ENCODE assay signal across 12 cellular contexts in genomic region chr3:64216706-64217105, GRCh38. TPM values are rescaled to one million over a fixed set of nuclear protein-coding genes. Genes with fewer than 3 reads are reported as not detected.
DNase-seq lines count a peak whose midpoint lies in the region; FAIRE-seq and TF ChIP-seq lines count a peak whose summit lies in the region.
"Had no signal": no experiment of that assay in that cellular context is flagged by ENCODE, and none has a peak within 500 bp of the region (broad histone marks: within the 10 kb centered on the region; RNA-seq: fewer than 3 reads in every experiment).

No MANE protein-coding gene starts in this region.

- peak overlapping the region; percentile 45; the same call in 1 of the 2 replicates for H3K4me2 ChIP-seq in SK-N-SH
- H3K4me2 ChIP-seq in osteoblast (ENCODE audit: insufficient read depth, low read length) = no peak overlapping the region

- H3F3A ChIP-seq in SK-N-SH (replicated peaks; ENCODE audit: insufficient read depth) = peaks cover 6% of the 10 kb centered on the region

- no peaks in the 10 kb centered on the region for H4K20me1 ChIP-seq in SK-N-SH (ENCODE audit: insufficient read depth)
- peaks cover 17% of the 10 kb centered on the region for H4K20me1 ChIP-seq in osteoblast (ENCODE audit: insufficient read depth, low read length)

- TF ChIP-seq RAD21 in SK-N-SH (IDR thresholded peaks at IDR 0.05; ENCODE audit: low read length) = no peak

- H3K9me3 ChIP-seq in SK-N-SH (no peaks in the 10 kb centered on the region), osteoblast (ENCODE audit: low read depth, low read length) (no peaks in the 10 kb centered on the region)

- no peak for TF ChIP-seq EP300 in SK-N-SH (IDR thresholded peaks at IDR 0.05; ENCODE audit: borderline replicate concordance in 1 of 2, low read depth in 1 of 2, low read length in 1 of 2)

- no peak overlapping the region for H3K9ac ChIP-seq in SK-N-SH

- 64% methylated on average over 6 of the region's 6 CpGs for WGBS in SK-N-SH (ENCODE audit: low lambda C conversion rate)

- H2AFZ ChIP-seq in SK-N-SH (ENCODE audit: low read depth) (peak overlapping the region; percentile 24), osteoblast (ENCODE audit: low read length) (no peak overlapping the region)

- POLR2A ChIA-PET in SK-N-SH (lab: Yijun Ruan, JAX) = no interaction called here

- FAIRE-seq in frontal cortex (lab: Jason Lieb, UNC) = no peak

- H3K36me3 ChIP-seq in SK-N-SH (replicated peaks in 1 of 2; ENCODE audit: control insufficient read depth in 1 of 2, insufficient read depth in 2 of 2, low read length in 1 of 2) (no peaks in the 10 kb centered on the region), osteoblast (ENCODE audit: insufficient read depth, low read length) (no peaks in the 10 kb centered on the region)

- H3K27me3 ChIP-seq in SK-N-SH (ENCODE audit: insufficient read depth) (no peaks in the 10 kb centered on the region), osteoblast (ENCODE audit: insufficient read depth, low read length) (no peaks in the 10 kb centered on the region)

- H3K4me3 ChIP-seq in SK-N-SH (ENCODE audit: low read depth in 2 of 2, low read length in 1 of 2) (no peak overlapping the region), fibroblast of pulmonary artery (replicated peaks; ENCODE audit: low read depth, low read length) (no peak overlapping the region), osteoblast (ENCODE audit: insufficient read depth, low read length) (no peak overlapping the region)

- TF ChIP-seq CTCF in SK-N-SH (IDR thresholded peaks at IDR 0.05) (no peak), fibroblast of pulmonary artery (IDR thresholded peaks at IDR 0.05; ENCODE audit: low read length, missing control alignments) (no peak), osteoblast (IDR thresholded peaks at IDR 0.05; ENCODE audit: extremely low read depth, low read depth, low read length) (no peak)

- DNase-seq in ELF-1 (ENCODE audit: low read depth, low spot score) (peak; percentile 61), SK-N-SH (no peak), fibroblast of pulmonary artery (ENCODE audit: low read depth) (peak; percentile 55), osteoblast (ENCODE audit: insufficient read length, low spot score, missing footprints) (peak; percentile 3), dermis blood vessel endothelial cell (no peak), frontal cortex (ENCODE audit: low spot score in 2 of 2) (no peak), putamen (ENCODE audit: low spot score) (no peak), globus pallidus (ENCODE audit: low spot score) (no peak)
- DNase-seq: activated CD4-positive, alpha-beta T cell treated with anti-CD3 and anti-CD28 coated beads for 4 hours; activated naive CD8-positive, alpha-beta T cell treated with anti-CD3 and anti-CD28 coated beads for 36 hours; naive B cell; stimulated activated CD4-positive, alpha-beta T cell treated with anti-CD3 and anti-CD28 coated beads, Interleukin-2, amount 100 ng/mL, for 48 hours had no signal

- H3K4me1 ChIP-seq in SK-N-SH (ENCODE audit: control insufficient read depth in 1 of 2, insufficient read depth in 2 of 2, low read depth in 1 of 2, low read length in 1 of 2) = peaks cover 25 to 28% of the 10 kb centered on the region in 2 experiments
- H3K4me1 ChIP-seq in osteoblast (ENCODE audit: insufficient read depth, low read length) = peaks cover 51% of the 10 kb centered on the region

- CTCF ChIA-PET in SK-N-SH (lab: Yijun Ruan, JAX) = interaction anchor here (1.6 kb wide), 1 partner anchor 185 kb away, joined by 6 read pairs; no protein-coding TSS in a partner anchor

- H3K79me2 ChIP-seq in SK-N-SH (ENCODE audit: insufficient read depth) (no peaks in the 10 kb centered on the region), osteoblast (ENCODE audit: insufficient read depth, low read length) (peaks cover 43% of the 10 kb centered on the region)

- H3K9me2 ChIP-seq in SK-N-SH = no peaks in the 10 kb centered on the region

- H3K27ac ChIP-seq in SK-N-SH (ENCODE audit: low read depth in 2 of 2, low read length in 1 of 2) (peak overlapping the region in 1 of 2 experiments; percentile 39; a peak in 2 of 4 replicates), osteoblast (ENCODE audit: low read depth, low read length) (no peak overlapping the region)

TF ChIP-seq in SK-N-SH, 30 proteins besides CTCF, POLR2A, EP300 and RAD21:
- TF ChIP-seq TEAD4 (IDR thresholded peaks at IDR 0.05; ENCODE audit: borderline replicate concordance, insufficient read depth) (no peak), GABPA (IDR thresholded peaks at IDR 0.05; ENCODE audit: low read depth) (no peak), NFIC (IDR thresholded peaks at IDR 0.05; ENCODE audit: borderline replicate concordance) (0 out of 2 replicates have a peak, but pooled peaks have one; percentile 19), RFX5 (IDR thresholded peaks at IDR 0.05; ENCODE audit: low read length) (no peak), POLR2AphosphoS5 (IDR thresholded peaks at IDR 0.05; ENCODE audit: low read depth, low read length) (no peak), TAF1 (IDR thresholded peaks at IDR 0.05; ENCODE audit: borderline replicate concordance, low read depth, low read length) (no peak), MXI1 (IDR thresholded peaks at IDR 0.05; ENCODE audit: low read depth, low read length) (no peak), USF1 (IDR thresholded peaks at IDR 0.05; ENCODE audit: borderline replicate concordance, low read depth) (no peak), GATA2 (CRISPR knock-in tag; IDR thresholded peaks at IDR 0.05) (no peak), YY1 (IDR thresholded peaks at IDR 0.05; ENCODE audit: low read depth) (no peak), FOXM1 (IDR thresholded peaks at IDR 0.05; ENCODE audit: low read depth) (no peak), ELF1 (IDR thresholded peaks at IDR 0.05) (no peak), PBX3 (IDR thresholded peaks at IDR 0.05) (0 out of 2 replicates have a peak, but pooled peaks have one; percentile 12), IRF3 (IDR thresholded peaks at IDR 0.05; ENCODE audit: low read depth, low read length) (no peak), REST (IDR thresholded peaks at IDR 0.05; ENCODE audit: low read depth, low read length) (no peak)

RNA-seq across cellular contexts. Expression of gene PRICKLE2, which starts 8.6 kb away (rescaled TPM):
- polyA plus RNA-seq in SK-N-SH (2012; rRNA removed) = 0.67 and 1.1 TPM in 2 replicates
- 0.42 and 0.49 TPM in 2 replicates for polyA plus RNA-seq in SK-N-SH (2012; cell fraction: cytosol; rRNA removed)
- 2.0 and 2.2 TPM in 2 replicates for polyA plus RNA-seq in SK-N-SH (2012; cell fraction: nucleus; rRNA removed)
- total RNA-seq in osteoblast = 18.8 and 25.0 TPM in 2 replicates
- total RNA-seq in dermis blood vessel endothelial cell = 2.5 and 3.2 TPM in 2 replicates
- total RNA-seq in frontal cortex = 84.0 TPM
- total RNA-seq: activated naive CD8-positive, alpha-beta T cell treated with anti-CD3 and anti-CD28 coated beads for 36 hours had no signal

Comparison
In these comparisons a context has a peak if more than half of its experiments do, and no peak if none do; other contexts are left out.
1. DNase-seq: peak in ELF-1 (single experiment), fibroblast of pulmonary artery (single experiment) and osteoblast (single experiment); none in SK-N-SH (single experiment), dermis blood vessel endothelial cell (single experiment), frontal cortex (0 of 2), putamen (single experiment) and globus pallidus (single experiment).